Comparison of ENCODE assay signal across 8 cellular contexts in the genomic region with DNA sequence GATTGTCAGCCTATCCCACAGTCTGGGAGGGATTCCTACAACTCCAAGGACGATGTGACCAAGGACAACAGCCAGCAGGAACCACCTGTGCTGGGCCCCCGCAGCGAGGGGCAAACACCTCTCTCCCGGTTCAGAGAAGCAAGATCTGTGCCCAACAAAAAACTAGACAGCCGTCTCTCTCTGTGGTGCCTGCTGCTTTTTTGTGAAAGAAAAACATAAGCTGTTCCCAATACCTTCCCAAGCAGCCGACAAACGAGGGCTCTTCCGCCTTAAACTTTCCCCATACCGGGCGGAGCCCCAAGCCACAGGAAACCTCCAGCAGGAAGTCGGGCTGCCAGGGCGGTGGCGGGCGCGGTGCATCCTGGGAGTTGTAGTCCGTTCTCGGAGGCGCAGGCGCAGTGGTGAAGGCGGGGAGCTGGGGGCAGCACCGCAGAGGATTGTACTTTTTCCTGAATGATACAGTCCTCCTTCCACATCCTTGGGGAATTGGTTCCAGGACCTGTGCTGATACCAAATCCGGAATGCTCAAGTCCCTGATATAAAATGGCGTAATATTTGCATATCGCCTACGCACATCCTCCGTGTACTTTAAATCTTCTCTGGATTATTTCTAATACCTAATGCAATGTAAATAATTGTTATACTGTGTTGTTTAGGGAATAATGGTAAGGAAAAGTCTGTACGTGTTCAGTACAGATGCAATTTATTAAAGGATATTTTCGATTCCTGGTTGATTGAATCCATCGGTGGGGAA.
A peak's percentile ranks its signal among the peaks of the same experiment; 100 is the strongest.
DNase-seq lines count a peak whose midpoint lies in the region; ATAC-seq and TF ChIP-seq lines count a peak whose summit lies in the region.

No MANE protein-coding gene starts in this region.

- H2AFZ ChIP-seq in ACC112 (ENCODE audit: low read length, unreplicated experiment), result peak overlapping the region; percentile 55
- peak overlapping the region; percentile 81 for H2AFZ ChIP-seq in mammary epithelial cell (ENCODE audit: low read depth, low read length)

- CTCF ChIA-PET in mammary epithelial cell (lab: Charles Lee; ENCODE audit: low non-redundant PET), result interaction anchor here (0.6 to 1.4 kb wide), 4 partner anchors 23 to 273 kb away, joined by 3 to 9 read pairs (median 3); no protein-coding TSS in a partner anchor

- peak; percentile 60 for ATAC-seq in GM18868 (IDR thresholded peaks at IDR 0.05; ENCODE audit: unreplicated experiment)
- peak; percentile 45 for ATAC-seq in HG03108 (IDR thresholded peaks at IDR 0.05; ENCODE audit: unreplicated experiment)

- H3K36me3 ChIP-seq in ACC112 (ENCODE audit: insufficient read depth, low read length) (no peaks in the 10 kb centered on the region), mammary epithelial cell (ENCODE audit: insufficient read depth, low read length) (no peaks in the 10 kb centered on the region), iPS-20b (ENCODE audit: insufficient read depth, low read depth, low read length) (no peaks in the 10 kb centered on the region), skeletal muscle tissue (ENCODE audit: control insufficient read depth in 3 of 3, insufficient read depth in 3 of 3, low read length in 3 of 3) (no peaks in the 10 kb centered on the region)

- peak overlapping the region; percentile 83 for H3K4me3 ChIP-seq in ACC112 (ENCODE audit: low read depth, low read length)
- peak overlapping the region; percentile 63 to 71 (median 67) for H3K4me3 ChIP-seq in mammary epithelial cell (replicated peaks in 1 of 3; ENCODE audit: insufficient read depth in 1 of 3, low read depth in 2 of 3, low read length in 3 of 3)
- H3K4me3 ChIP-seq in iPS-20b (ENCODE audit: low read length), result peak overlapping the region; percentile 99
- H3K4me3 ChIP-seq in skeletal muscle tissue (ENCODE audit: low read length in 3 of 3), result peak overlapping the region; percentile 71 to 91 (median 86)

- in situ Hi-C loops in mammary epithelial cell (cut with MboI; ENCODE audit: low sequenced_read_pairs in 2 of 2), result loop anchor here (5.0 to 10.0 kb wide), 3 partner anchors 123 to 273 kb away; no protein-coding TSS in a partner anchor

- TF ChIP-seq CTCF in VCaP (conservative IDR thresholded peaks at IDR 0.05), result no peak
- no peak for TF ChIP-seq CTCF in mammary epithelial cell (conservative IDR thresholded peaks at IDR 0.05 in 1 of 2, IDR thresholded peaks at IDR 0.05 in 1 of 2; ENCODE audit: extremely low read depth in 1 of 2, insufficient read depth in 1 of 2, low read depth in 1 of 2, low read length in 2 of 2)

- H3K27me3 ChIP-seq in ACC112 (ENCODE audit: insufficient read depth, low read length), result no peaks in the 10 kb centered on the region
- H3K27me3 ChIP-seq in mammary epithelial cell (ENCODE audit: insufficient read depth, low read length), result no peaks in the 10 kb centered on the region
- no peaks in the 10 kb centered on the region for H3K27me3 ChIP-seq in iPS-20b (ENCODE audit: insufficient read depth, low read length)
- H3K27me3 ChIP-seq in skeletal muscle tissue (ENCODE audit: control insufficient read depth in 3 of 3, insufficient read depth in 3 of 3, low read length in 3 of 3), result no peaks in the 10 kb centered on the region

- H3K27ac ChIP-seq in ACC112 (ENCODE audit: low read depth, low read length), result peak overlapping the region; percentile 78
- peak overlapping the region; percentile 90 for H3K27ac ChIP-seq in VCaP
- peak overlapping the region; percentile 87 for H3K27ac ChIP-seq in mammary epithelial cell (ENCODE audit: insufficient read depth, low read depth, low read length)
- H3K27ac ChIP-seq in iPS-20b (ENCODE audit: low read length), result peak overlapping the region; percentile 79
- H3K27ac ChIP-seq in skeletal muscle tissue (ENCODE audit: low read depth, low read length), result peak overlapping the region; percentile 92

- H3K9me3 ChIP-seq in mammary epithelial cell (replicated peaks; ENCODE audit: insufficient read depth, low read length) (no peaks in the 10 kb centered on the region), iPS-20b (ENCODE audit: insufficient read depth, low read depth, low read length) (no peaks in the 10 kb centered on the region), skeletal muscle tissue (ENCODE audit: control insufficient read depth in 3 of 3, low read length in 3 of 3) (no peaks in the 10 kb centered on the region)

- intact Hi-C loops in mammary epithelial cell (cut with micrococcal nuclease), result loop anchor here (1.0 to 5.0 kb wide), 8 partner anchors 63 to 273 kb away; a partner anchor contains a TSS

- H3K9ac ChIP-seq in mammary epithelial cell (ENCODE audit: insufficient read depth, low read length), result peak overlapping the region; percentile 94
- peak overlapping the region; percentile 97 for H3K9ac ChIP-seq in iPS-20b (ENCODE audit: low read depth, low read length)
- H3K9ac ChIP-seq in skeletal muscle tissue (ENCODE audit: low read depth in 1 of 3, low read length in 3 of 3), result peak overlapping the region; percentile 88 to 94 (median 94)

- H4K20me1 ChIP-seq in mammary epithelial cell (ENCODE audit: insufficient read depth, low read length), result no peaks in the 10 kb centered on the region

- peaks cover 6% of the 10 kb centered on the region for H3K79me2 ChIP-seq in ACC112 (ENCODE audit: control insufficient read depth, insufficient read depth, low read length, unreplicated experiment)
- peaks cover 14% of the 10 kb centered on the region for H3K79me2 ChIP-seq in mammary epithelial cell (ENCODE audit: insufficient read depth, low read length)

- DNase-seq in NCI-H2196 (lab: John Stamatoyannopoulos, UW; ENCODE audit: unreplicated experiment), result peak; percentile 81
- DNase-seq in mammary epithelial cell, result peak; percentile 95

- H3K4me2 ChIP-seq in mammary epithelial cell (ENCODE audit: insufficient read depth, low read depth, low read length), result peak overlapping the region; percentile 78

- H3K4me1 ChIP-seq in ACC112 (ENCODE audit: control insufficient read depth, insufficient read depth, low read length, unreplicated experiment), result peaks cover 21% of the 10 kb centered on the region
- H3K4me1 ChIP-seq in mammary epithelial cell (ENCODE audit: insufficient read depth, low read length), result peaks cover 31% of the 10 kb centered on the region
- H3K4me1 ChIP-seq in iPS-20b (ENCODE audit: insufficient read depth, low read length), result peaks cover 3% of the 10 kb centered on the region
- H3K4me1 ChIP-seq in skeletal muscle tissue (ENCODE audit: control insufficient read depth in 3 of 3, insufficient read depth in 3 of 3, low read length in 3 of 3), result peaks cover 4 to 12% (median 9%) of the 10 kb centered on the region in 3 donors

- 3% methylated on average over 15 of the region's 29 CpGs for WGBS in mammary epithelial cell (ENCODE audit: low coverage, missing lambda C conversion rate)

- BruUV-seq in mammary epithelial cell (replicated peaks; lab: Mats Ljungman, UMichigan), result no TSS peak

- dilution Hi-C loops in mammary epithelial cell (cut with HindIII; ENCODE audit: low sequenced_read_pairs), result no loop called here

Comparison
In these comparisons a context has a peak if more than half of its experiments do, and no peak if none do; other contexts are left out.
1. Peak in every context shown above with its lines: DNase-seq, ATAC-seq, H3K4me3 ChIP-seq and H3K27ac ChIP-seq.